ENCODE assay signal across 17 cellular contexts in the genomic region with DNA sequence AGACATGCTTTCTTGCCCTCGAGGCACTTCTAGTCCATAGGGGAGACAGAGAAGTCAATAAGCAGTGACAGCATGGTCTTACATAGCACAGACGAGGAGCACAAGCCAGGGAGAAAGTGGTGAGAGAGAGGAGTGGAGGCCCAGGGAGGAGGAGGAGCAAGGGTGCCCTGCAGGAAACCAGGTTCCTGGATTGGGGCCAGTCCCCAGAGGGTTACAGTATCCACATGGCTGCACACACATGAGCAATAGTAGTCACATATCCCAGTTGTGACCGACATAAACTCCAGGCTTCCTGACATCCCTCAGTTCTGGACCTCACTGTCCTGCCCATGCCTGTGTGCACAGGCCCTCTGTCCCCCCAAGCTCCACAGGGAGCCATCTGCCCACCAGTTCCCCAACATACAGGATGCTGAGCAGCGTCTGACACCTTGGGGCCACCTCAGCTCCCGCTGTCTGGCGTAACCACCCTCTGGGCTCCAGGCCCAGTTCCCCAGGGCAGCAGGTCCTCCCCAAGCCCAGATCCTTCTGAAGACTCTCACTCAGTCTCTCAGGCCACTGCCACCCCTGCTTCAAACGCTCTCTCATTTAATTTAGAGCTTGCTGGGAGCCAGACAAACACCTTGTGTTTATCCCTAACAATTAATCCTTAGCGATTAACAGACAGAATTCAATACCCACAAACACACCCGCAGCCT. TPM values are rescaled to one million over a fixed set of nuclear protein-coding genes. Genes with fewer than 3 reads are reported as not detected.
DNase-seq lines count a peak whose midpoint lies in the region; ATAC-seq and TF ChIP-seq lines count a peak whose summit lies in the region.
"Had no signal": no experiment of that assay in that cellular context is flagged by ENCODE, and none has a peak within 500 bp of the region (broad histone marks: within the 10 kb centered on the region; RNA-seq: fewer than 3 reads in every experiment).

No MANE protein-coding gene starts in this region.

- DNase-seq in NCI-H748 (lab: John Stamatoyannopoulos, UW; ENCODE audit: unreplicated experiment): peak; percentile 30
- no peak for DNase-seq in NCI-H748 treated with DMSO at 0.1 percent for 48 hours (lab: John Stamatoyannopoulos, UW)
- peak; percentile 76 for DNase-seq in NCI-H1105 treated with DMSO at 0.1 percent for 48 hours (lab: John Stamatoyannopoulos, UW)
- peak; percentile 66 for DNase-seq in SKM-1 (lab: John Stamatoyannopoulos, UW; ENCODE audit: unreplicated experiment)
- DNase-seq in progenitor cell of endocrine pancreas (ENCODE audit: low spot score, unreplicated experiment): no peak
- DNase-seq in T-helper 2 cell treated with Interferon-gamma antibody and Interleukin-4, amounts not matched to agents 5 μg/mL and 100 μg/mL, for 36 hours (ENCODE audit: low spot score): no peak
- DNase-seq: DMS53; effector CD8-positive, alpha-beta T cell; OCI-M1; stimulated activated CD4-positive, alpha-beta T cell treated with anti-CD3 and anti-CD28 coated beads, Interleukin-15, amount 100 ng/mL, for 24 hours; T-cell; upper lobe of left lung had no signal

- ATAC-seq in HG03039 (IDR thresholded peaks at IDR 0.05; ENCODE audit: unreplicated experiment): no peak
- no peak for ATAC-seq in HG02884 (IDR thresholded peaks at IDR 0.05; ENCODE audit: unreplicated experiment)
- ATAC-seq: A549, T-cell had no signal

- H3K4me3 Mint-ChIP-seq in progenitor cell of endocrine pancreas (ENCODE audit: low read depth): no peak overlapping the region
- no peak overlapping the region for H3K4me3 Mint-ChIP-seq in T-helper 2 cell treated with Interferon-gamma antibody and Interleukin-4, amounts not matched to agents 5 μg/mL and 100 μg/mL, for 36 hours
- H3K4me3 Mint-ChIP-seq: mesothelial cell of epicardium, T-cell had no signal

- no peaks in the 10 kb centered on the region for H3K9me3 Mint-ChIP-seq in progenitor cell of endocrine pancreas (ENCODE audit: low read depth)
- H3K9me3 Mint-ChIP-seq in T-helper 2 cell treated with Interferon-gamma antibody and Interleukin-4, amounts not matched to agents 5 μg/mL and 100 μg/mL, for 36 hours: no peaks in the 10 kb centered on the region
- H3K9me3 Mint-ChIP-seq: T-cell had no signal

- no peak for TF ChIP-seq CTCF in progenitor cell of endocrine pancreas (IDR thresholded peaks at IDR 0.05; ENCODE audit: unreplicated experiment)

- no peaks in the 10 kb centered on the region for H3K36me3 Mint-ChIP-seq in progenitor cell of endocrine pancreas (ENCODE audit: insufficient read depth)
- no peaks in the 10 kb centered on the region for H3K36me3 Mint-ChIP-seq in T-helper 2 cell treated with Interferon-gamma antibody and Interleukin-4, amounts not matched to agents 5 μg/mL and 100 μg/mL, for 36 hours (ENCODE audit: low read depth)
- H3K36me3 Mint-ChIP-seq: mesothelial cell of epicardium, T-cell had no signal

- peak overlapping the region; percentile 55 for H3K27ac Mint-ChIP-seq in progenitor cell of endocrine pancreas
- H3K27ac Mint-ChIP-seq in T-helper 2 cell treated with Interferon-gamma antibody and Interleukin-4, amounts not matched to agents 5 μg/mL and 100 μg/mL, for 36 hours: no peak overlapping the region
- H3K27ac Mint-ChIP-seq: mesothelial cell of epicardium, T-cell had no signal

- H3K27me3 Mint-ChIP-seq in progenitor cell of endocrine pancreas: peaks cover 29% of the 10 kb centered on the region
- H3K27me3 Mint-ChIP-seq in T-helper 2 cell treated with Interferon-gamma antibody and Interleukin-4, amounts not matched to agents 5 μg/mL and 100 μg/mL, for 36 hours (ENCODE audit: low read depth): peaks cover 6% of the 10 kb centered on the region

- H3K4me1 Mint-ChIP-seq in progenitor cell of endocrine pancreas (ENCODE audit: low read depth): peaks cover 12% of the 10 kb centered on the region
- H3K4me1 Mint-ChIP-seq in T-helper 2 cell treated with Interferon-gamma antibody and Interleukin-4, amounts not matched to agents 5 μg/mL and 100 μg/mL, for 36 hours (ENCODE audit: low read depth): no peaks in the 10 kb centered on the region

RNA-seq across cellular contexts. Expression of a gene that starts 53.7 kb away (rescaled TPM):
- total RNA-seq in progenitor cell of endocrine pancreas: 2.1 and 2.7 TPM in 2 replicates
- total RNA-seq: fibroblast of villous mesenchyme had no signal

Comparison
In these comparisons a context has a peak if more than half of its experiments do, and no peak if none do; other contexts are left out.
1. DNase-seq: peak in NCI-H748 (single experiment), NCI-H1105 treated with DMSO at 0.1 percent for 48 hours (single experiment) and SKM-1 (single experiment); none in NCI-H748 treated with DMSO at 0.1 percent for 48 hours (single experiment), progenitor cell of endocrine pancreas (single experiment) and T-helper 2 cell treated with Interferon-gamma antibody and Interleukin-4, amounts not matched to agents 5 μg/mL and 100 μg/mL, for 36 hours (single experiment).